14 cellular contexts compared by ENCODE assay signal in genomic region chr20:61724376-61724775, GRCh38.
DNase-seq lines count a peak whose midpoint lies in the region; ATAC-seq, FAIRE-seq and TF ChIP-seq lines count a peak whose summit lies in the region.
"Had no signal": no experiment of that assay in that cellular context is flagged by ENCODE, and none has a peak within 500 bp of the region (broad histone marks: within the 10 kb centered on the region; RNA-seq: fewer than 3 reads in every experiment).

No MANE protein-coding gene starts in this region.

- no peak overlapping the region for H3K9ac ChIP-seq in HepG2 (ENCODE audit: insufficient read depth, low read depth, low read length)

- no peak for TF ChIP-seq POLR2A in HepG2 (IDR thresholded peaks at IDR 0.05; ENCODE audit: insufficient read depth in 1 of 2, low read depth in 2 of 2, low read length in 2 of 2)
- no peak for TF ChIP-seq POLR2A in right lobe of liver (IDR thresholded peaks at IDR 0.05)

- no peak for TF ChIP-seq RAD21 in HepG2 (CRISPR knock-in tag; IDR thresholded peaks at IDR 0.05)

- H4K20me1 ChIP-seq in HepG2 (ENCODE audit: insufficient read depth, low read length), result no peaks in the 10 kb centered on the region; the same call in 1 of the 2 replicates
- no peaks in the 10 kb centered on the region for H4K20me1 ChIP-seq in hepatocyte (ENCODE audit: insufficient read depth, poor library complexity, severe bottlenecking)

- TF ChIP-seq EP300 in HepG2 (IDR thresholded peaks at IDR 0.05; ENCODE audit: low read depth in 2 of 2, low read length in 2 of 2) (no peak), HepG2 (CRISPR knock-in tag; IDR thresholded peaks at IDR 0.05; ENCODE audit: borderline replicate concordance) (no peak)

- intact Hi-C loops in HepG2 (cut with micrococcal nuclease; ENCODE audit: unreplicated experiment), result loop anchor here (5.0 kb wide), 1 partner anchor 163 kb away; no protein-coding TSS in a partner anchor
- intact Hi-C loops in right lobe of liver (cut with DNase I), result no loop called here
- intact Hi-C loops in cardiac septum (cut with DNase I), result no loop called here

- H2AFZ ChIP-seq in HepG2 (ENCODE audit: low read length) (no peak overlapping the region), hepatocyte (no peak overlapping the region)

- in situ Hi-C loops in HepG2 (cut with HindIII; ENCODE audit: extremely low pct_ligation_motif_present, low pct_unique_long_range_greater_than_20kb), result no loop called here

- BruUV-seq in HepG2 (replicated peaks; lab: Mats Ljungman, UMichigan), result no TSS peak

- H3K9me2 ChIP-seq in hepatocyte (replicated peaks; ENCODE audit: insufficient read depth), result no peaks in the 10 kb centered on the region

- H3K36me3 ChIP-seq in HepG2 (replicated peaks in 1 of 2; ENCODE audit: control insufficient read depth in 1 of 2, insufficient read depth in 2 of 2, low read length in 2 of 2) (no peaks in the 10 kb centered on the region), right lobe of liver (no peaks in the 10 kb centered on the region), hepatocyte (replicated peaks; ENCODE audit: insufficient read depth, low read depth) (no peaks in the 10 kb centered on the region)
- H3K36me3 ChIP-seq: colonic mucosa, lower lobe of right lung had no signal

- H3K79me2 ChIP-seq in HepG2 (ENCODE audit: insufficient read depth, low read length) (no peaks in the 10 kb centered on the region), hepatocyte (no peaks in the 10 kb centered on the region)

- H3K27ac ChIP-seq in HepG2 (ENCODE audit: extremely low read length, insufficient read depth, low read length) (no peak overlapping the region), right lobe of liver (no peak overlapping the region), hepatocyte (no peak overlapping the region)
- H3K27ac ChIP-seq: colonic mucosa, lower lobe of right lung had no signal

- TF ChIP-seq CTCF in HepG2 (CRISPR knock-in tag; IDR thresholded peaks at IDR 0.05) (peak; percentile 66), right lobe of liver (IDR thresholded peaks at IDR 0.05) (peak in 1 of 4 donors; percentile 22), hepatocyte (IDR thresholded peaks at IDR 0.05; ENCODE audit: poor library complexity) (peak; percentile 38)

- CTCF ChIA-PET in HepG2 (lab: Yijun Ruan, JAX; ENCODE audit: low intra/inter-chr PET ratio, low total read pairs), result interaction anchor here (1.3 kb wide), 1 partner anchor 163 kb away, joined by 7 read pairs; no protein-coding TSS in a partner anchor

- WGBS in HepG2 (ENCODE audit: low lambda C conversion rate), result 2% methylated on average over 4 of the region's 4 CpGs
- WGBS in right lobe of liver (ENCODE audit: insufficient coverage, low coverage, low lambda C conversion rate, missing lambda C conversion rate), result 12% methylated on average over 3 of the region's 4 CpGs
- 6% methylated on average over 4 of the region's 4 CpGs for WGBS in hepatocyte (ENCODE audit: low lambda C conversion rate, missing lambda C conversion rate)

- H3K9me3 ChIP-seq in HepG2 (ENCODE audit: low read length), result peaks cover 8% of the 10 kb centered on the region; the same call in 1 of the 2 replicates
- no peaks in the 10 kb centered on the region for H3K9me3 ChIP-seq in right lobe of liver
- no peaks in the 10 kb centered on the region for H3K9me3 ChIP-seq in hepatocyte (ENCODE audit: low read depth)
- H3K9me3 ChIP-seq: colonic mucosa, lower lobe of right lung had no signal

- H3K4me2 ChIP-seq in HepG2 (ENCODE audit: low read depth, low read length), result no peak overlapping the region
- no peak overlapping the region for H3K4me2 ChIP-seq in hepatocyte

- H3K4me1 ChIP-seq in HepG2 (ENCODE audit: insufficient read depth, low read length) (peaks cover 12% of the 10 kb centered on the region; the same call in 1 of the 2 replicates), right lobe of liver (no peaks in the 10 kb centered on the region), hepatocyte (ENCODE audit: insufficient read depth) (no peaks in the 10 kb centered on the region)
- H3K4me1 ChIP-seq: colonic mucosa, lower lobe of right lung had no signal

- H3K27me3 ChIP-seq in HepG2 (ENCODE audit: control insufficient read depth in 1 of 2, insufficient read depth in 2 of 2, low read length in 2 of 2), result peaks cover 0 to 43% of the 10 kb centered on the region in 2 experiments; a peak in 4 of 5 replicates
- H3K27me3 ChIP-seq in right lobe of liver, result no peaks in the 10 kb centered on the region
- no peaks in the 10 kb centered on the region for H3K27me3 ChIP-seq in hepatocyte
- H3K27me3 ChIP-seq: colonic mucosa had no signal

- POLR2A ChIA-PET in HepG2 (lab: Yijun Ruan, JAX), result no interaction called here

- ATAC-seq in HepG2, result peak; percentile 66
- ATAC-seq in right lobe of liver, result no peak
- no peak for ATAC-seq in GM18502 (IDR thresholded peaks at IDR 0.05; ENCODE audit: poor library complexity, unreplicated experiment)
- no peak for ATAC-seq in HG03045 (IDR thresholded peaks at IDR 0.05; ENCODE audit: unreplicated experiment)

- DNase-seq in HepG2 (ENCODE audit: low spot score) (peak; percentile 22), right lobe of liver (no peak), RPMI8226 (peak; percentile 43), hepatocyte (ENCODE audit: low spot score) (no peak), C1 segment of cervical spinal cord (lab: John Stamatoyannopoulos, UW) (no peak), cardiac septum (ENCODE audit: low spot score) (no peak)
- DNase-seq: activated CD4-positive, alpha-beta T cell treated with anti-CD3 and anti-CD28 coated beads, Interleukin-2, amount 10 ng/mL, durations not matched to agents 24 days and 14 days; activated gamma-delta T cell treated with Interleukin-2 at 50 U/mL for 16 hours; CD4-positive, CD25-positive, alpha-beta regulatory T cell; colonic mucosa; lower lobe of right lung; NCI-H446 treated with DMSO at 0.1 percent for 48 hours had no signal

- H3K4me3 ChIP-seq in HepG2 (replicated peaks in 1 of 3; ENCODE audit: insufficient read depth in 1 of 3, low read depth in 2 of 3, low read length in 3 of 3) (no peak overlapping the region), right lobe of liver (no peak overlapping the region), hepatocyte (no peak overlapping the region)
- H3K4me3 ChIP-seq: colonic mucosa, lower lobe of right lung had no signal

- FAIRE-seq in HepG2 (lab: Jason Lieb, UNC), result peak; percentile 50

TF ChIP-seq in HepG2, 621 proteins besides CTCF, POLR2A, EP300 and RAD21 (continues in another document):
- TF ChIP-seq ZBTB46 (CRISPR knock-in tag; IDR thresholded peaks at IDR 0.05; ENCODE audit: borderline replicate concordance), result no peak
- TF ChIP-seq ARID5B (CRISPR knock-in tag; IDR thresholded peaks at IDR 0.05), result no peak
- no peak for TF ChIP-seq LCORL (IDR thresholded peaks at IDR 0.05)
- no peak for TF ChIP-seq LCORL (CRISPR knock-in tag; IDR thresholded peaks at IDR 0.05)

Comparison
In these comparisons a context has a peak if more than half of its experiments do, and no peak if none do; other contexts are left out.
1. DNase-seq: peak in HepG2 (single experiment) and RPMI8226 (single experiment); none in right lobe of liver (0 of 3), hepatocyte (single experiment), C1 segment of cervical spinal cord (0 of 14) and cardiac septum (single experiment).